8 cellular contexts compared by ENCODE assay signal in the genomic region with DNA sequence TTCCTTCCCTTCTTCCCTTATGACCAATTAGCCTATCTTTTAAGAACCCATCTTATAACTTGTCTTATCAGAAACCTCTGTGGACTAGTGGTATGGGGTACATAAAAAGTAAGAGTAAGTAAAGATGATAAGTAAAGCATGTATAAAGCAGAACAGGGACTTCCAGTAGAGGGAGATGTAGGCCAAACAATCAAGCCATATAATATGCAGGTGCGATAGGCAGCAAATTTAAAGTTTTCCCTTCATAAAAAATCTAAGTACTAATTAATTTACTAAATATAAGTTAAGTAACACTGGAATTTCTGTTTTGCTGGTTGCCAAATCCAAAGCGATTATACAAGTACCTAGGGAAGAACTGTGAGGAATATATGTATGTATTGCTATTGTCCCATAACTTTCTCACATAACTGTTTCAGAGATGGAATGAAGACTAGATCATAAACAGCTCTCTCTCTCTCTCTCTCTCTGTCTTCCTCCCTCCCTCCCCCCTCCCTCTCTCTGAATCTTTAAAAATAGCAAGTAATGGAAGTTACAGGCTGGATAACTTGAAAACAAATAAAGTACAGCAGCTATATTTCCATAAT. TPM values are rescaled to one million over a fixed set of nuclear protein-coding genes. Genes with fewer than 3 reads are reported as not detected.
A peak's percentile ranks its signal among the peaks of the same experiment; 100 is the strongest.
DNase-seq lines count a peak whose midpoint lies in the region; ATAC-seq and TF ChIP-seq lines count a peak whose summit lies in the region.

No MANE protein-coding gene starts in this region.

- WGBS in body of pancreas, 2 donors: 34 to 49% methylated on average over 2 of the region's 2 CpGs
- 41 to 54% methylated on average over 2 of the region's 2 CpGs for WGBS in tibial nerve, 2 donors
- 76 to 83% methylated on average over 2 of the region's 2 CpGs for WGBS in thyroid gland, 2 donors

- no peak overlapping the region for H3K27ac ChIP-seq in body of pancreas
- no peak overlapping the region for H3K27ac ChIP-seq in tibial nerve
- H3K27ac ChIP-seq in thyroid gland: no peak overlapping the region

- H3K9me3 ChIP-seq in body of pancreas (no peaks in the 10 kb centered on the region), tibial nerve (no peaks in the 10 kb centered on the region), thyroid gland (no peaks in the 10 kb centered on the region)

- H3K27me3 ChIP-seq in body of pancreas: no peaks in the 10 kb centered on the region
- H3K27me3 ChIP-seq in tibial nerve: no peaks in the 10 kb centered on the region
- H3K27me3 ChIP-seq in thyroid gland: no peaks in the 10 kb centered on the region

- H3K27ac Mint-ChIP-seq in osteocyte (ENCODE audit: unreplicated experiment): no peak overlapping the region

- H3K4me1 ChIP-seq in body of pancreas (no peaks in the 10 kb centered on the region), tibial nerve (no peaks in the 10 kb centered on the region), thyroid gland (no peaks in the 10 kb centered on the region)

- H3K4me3 ChIP-seq in LNCaP clone FGC (ENCODE audit: low read depth, low read length) (no peak overlapping the region), body of pancreas (no peak overlapping the region), tibial nerve (no peak overlapping the region), thyroid gland (replicated peaks in 1 of 3) (no peak overlapping the region)

- intact Hi-C loops in body of pancreas (cut with DNase I) (no loop called here), thyroid gland (cut with DNase I) (no loop called here)

- peak; percentile 75 for ATAC-seq in GM18511 (IDR thresholded peaks at IDR 0.05; ENCODE audit: unreplicated experiment)
- ATAC-seq in body of pancreas: no peak

- H3K4me1 Mint-ChIP-seq in osteocyte (ENCODE audit: unreplicated experiment): no peaks in the 10 kb centered on the region

- no peak for TF ChIP-seq EP300 in tibial nerve (IDR thresholded peaks at IDR 0.05)

- no peak overlapping the region for H3K4me3 Mint-ChIP-seq in osteocyte (ENCODE audit: unreplicated experiment)

- no peaks in the 10 kb centered on the region for H3K36me3 Mint-ChIP-seq in osteocyte (ENCODE audit: unreplicated experiment)

- DNase-seq in A172 (ENCODE audit: low spot score) (peak; percentile 20), LNCaP clone FGC (ENCODE audit: low read depth) (peak; percentile 22), body of pancreas (no peak), osteocyte (ENCODE audit: extremely low spot score, unreplicated experiment) (no peak), tibial nerve (ENCODE audit: low spot score in 2 of 2) (no peak), thyroid gland (no peak), iPS-NIHi11 (ENCODE audit: low spot score) (no peak)

- no peaks in the 10 kb centered on the region for H3K9me3 Mint-ChIP-seq in osteocyte (ENCODE audit: unreplicated experiment)

- no peak for TF ChIP-seq POLR2A in body of pancreas (IDR thresholded peaks at IDR 0.05)
- TF ChIP-seq POLR2A in tibial nerve (IDR thresholded peaks at IDR 0.05): no peak
- no peak for TF ChIP-seq POLR2A in thyroid gland (IDR thresholded peaks at IDR 0.05)

- H3K36me3 ChIP-seq in body of pancreas (replicated peaks in 1 of 2; ENCODE audit: insufficient read depth in 1 of 2, low read depth in 2 of 2): no peaks in the 10 kb centered on the region
- peaks cover 0 to 12% (median 3%) of the 10 kb centered on the region in 3 donors for H3K36me3 ChIP-seq in tibial nerve
- no peaks in the 10 kb centered on the region for H3K36me3 ChIP-seq in thyroid gland

- H3K27me3 Mint-ChIP-seq in osteocyte (ENCODE audit: unreplicated experiment): no peaks in the 10 kb centered on the region

- TF ChIP-seq CTCF in LNCaP clone FGC (IDR thresholded peaks at IDR 0.05; ENCODE audit: control insufficient read depth, extremely low read depth, insufficient read depth) (peak; percentile 82), body of pancreas (IDR thresholded peaks at IDR 0.05) (peak in 6 of 7 experiments; percentile 27 to 60 (median 37)), osteocyte (IDR thresholded peaks at IDR 0.05) (peak; percentile 63), tibial nerve (IDR thresholded peaks at IDR 0.05) (no peak), thyroid gland (IDR thresholded peaks at IDR 0.05) (no peak)

RNA-seq across cellular contexts. Expression of gene METTL25, which starts 25.7 kb away (rescaled TPM):
- total RNA-seq in A172 (2014; rRNA removed; shearing (Covaris generic)): 2.7 and 2.9 TPM in 2 replicates
- total RNA-seq in body of pancreas (1 to 10 TPM; 2.6 to 9.6 TPM), osteocyte (8.8 and 9.2 TPM in 2 replicates), tibial nerve (10 to 100 TPM in 2 of 4 donors, 1 to 10 TPM in 2; 6.1 to 16.8 (median 12.3) TPM), thyroid gland (10 to 100 TPM; 40.2 to 58.4 (median 49.3) TPM)

RNA-seq across cellular contexts. Expression of gene CCDC59, which starts 25.8 kb away (rescaled TPM):
- 82.9 and 139 TPM in 2 replicates for total RNA-seq in A172 (2014; rRNA removed; shearing (Covaris generic))
- total RNA-seq in body of pancreas: 10 to 100 TPM; 14.2 to 30.4 TPM
- total RNA-seq in osteocyte: 32.1 and 33.2 TPM in 2 replicates
- 100 to 1,000 TPM in 1 of 4 donors, 10 to 100 TPM in 3; 40.6 to 107 (median 60.5) TPM for total RNA-seq in tibial nerve
- 10 to 100 TPM; 37.2 to 91.8 (median 65.2) TPM for total RNA-seq in thyroid gland

Comparison
In these comparisons a context has a peak if more than half of its experiments do, and no peak if none do; other contexts are left out.
1. DNase-seq: peak in A172 (single experiment) and LNCaP clone FGC (single experiment); none in body of pancreas (0 of 4), osteocyte (single experiment), tibial nerve (0 of 2), thyroid gland (0 of 2) and iPS-NIHi11 (single experiment).
2. CTCF ChIP-seq: peak in LNCaP clone FGC (single experiment), body of pancreas (6 of 7) and osteocyte (single experiment); none in tibial nerve (0 of 5) and thyroid gland (0 of 6).